9 cellular contexts compared by ENCODE assay signal in the genomic region with DNA sequence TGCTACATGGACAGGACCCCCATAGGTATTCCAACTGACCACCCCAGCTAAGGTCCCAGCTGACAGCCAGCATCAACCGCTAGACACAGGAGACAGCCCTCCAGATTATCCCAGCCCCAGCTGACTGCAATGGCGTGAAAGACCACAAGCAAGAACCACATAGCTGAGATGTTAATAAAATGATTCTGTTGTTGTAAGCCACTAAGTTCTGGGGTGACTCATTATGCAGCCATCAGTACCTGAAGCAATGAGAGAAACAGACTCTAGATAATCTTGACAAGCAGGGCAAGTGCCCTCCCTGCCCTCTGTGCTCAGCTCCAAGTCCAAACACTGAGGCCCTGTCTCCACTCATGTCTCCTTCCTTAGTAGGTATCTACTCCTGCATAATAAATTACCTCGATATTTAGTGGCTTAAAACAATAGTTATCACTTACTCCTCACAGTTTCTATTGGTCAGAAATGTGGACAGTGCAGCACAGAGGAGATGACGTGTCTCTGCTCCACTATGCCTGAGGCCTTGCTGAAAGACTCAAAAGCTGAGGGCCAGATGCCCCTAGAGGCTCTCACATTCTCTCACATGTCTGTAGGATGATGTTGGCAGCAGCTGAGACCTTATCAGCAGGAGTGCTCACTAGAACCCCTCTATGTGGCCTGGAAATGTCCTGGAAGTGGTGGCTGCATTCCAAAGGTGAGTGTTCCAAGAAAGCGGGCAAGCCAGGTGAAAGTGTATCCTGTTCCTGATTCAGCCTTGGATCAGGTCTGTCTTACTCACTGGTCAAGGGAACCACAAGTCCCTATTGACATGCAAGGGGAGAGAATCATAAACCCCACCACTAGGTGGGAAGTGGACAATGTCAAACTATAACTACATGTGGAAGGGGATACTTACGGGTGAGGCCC. TPM values are rescaled to one million over a fixed set of nuclear protein-coding genes. Genes with fewer than 3 reads are reported as not detected.
A peak's percentile ranks its signal among the peaks of the same experiment; 100 is the strongest.
DNase-seq lines count a peak whose midpoint lies in the region; ATAC-seq and TF ChIP-seq lines count a peak whose summit lies in the region.
"Had no signal": no experiment of that assay in that cellular context is flagged by ENCODE, and none has a peak within 500 bp of the region (broad histone marks: within the 10 kb centered on the region; RNA-seq: fewer than 3 reads in every experiment).

No MANE protein-coding gene starts in this region.

- peaks cover 85 to 91% (median 88%) of the 10 kb centered on the region in 4 donors for H3K4me1 ChIP-seq in stomach

- peak overlapping the region; percentile 87 for H3K4me3 Mint-ChIP-seq in activated CD4-positive, alpha-beta T cell treated with anti-CD3 and anti-CD28 coated beads, Interleukin-2, amount 10 ng/mL, durations not matched to agents 24 days and 14 days

- H3K27ac Mint-ChIP-seq in activated CD4-positive, alpha-beta T cell treated with anti-CD3 and anti-CD28 coated beads, Interleukin-2, amount 10 ng/mL, durations not matched to agents 24 days and 14 days: peak overlapping the region; percentile 76

- H3K4me3 ChIP-seq in foreskin fibroblast (ENCODE audit: low read depth in 1 of 2, low read length in 2 of 2) (peak overlapping the region; percentile 68 to 81), stomach (peak overlapping the region in 3 of 4 donors; percentile 81 to 94 (median 85))

- peaks cover 59% of the 10 kb centered on the region for H3K36me3 Mint-ChIP-seq in activated CD4-positive, alpha-beta T cell treated with anti-CD3 and anti-CD28 coated beads, Interleukin-2, amount 10 ng/mL, durations not matched to agents 24 days and 14 days (ENCODE audit: low read depth)

- H3K27ac ChIP-seq in stomach: peak overlapping the region; percentile 2 to 99 (median 99)
- H3K27ac ChIP-seq: C4-2B had no signal

- 50 to 68% (median 59%) methylated on average over 6 of the region's 6 CpGs for WGBS in stomach, 5 donors

- peaks cover 66% of the 10 kb centered on the region for H3K4me1 Mint-ChIP-seq in activated CD4-positive, alpha-beta T cell treated with anti-CD3 and anti-CD28 coated beads, Interleukin-2, amount 10 ng/mL, durations not matched to agents 24 days and 14 days

- no peak for TF ChIP-seq CTCF in foreskin fibroblast (IDR thresholded peaks at IDR 0.05; ENCODE audit: low read depth, low read length)
- TF ChIP-seq CTCF in stomach (IDR thresholded peaks at IDR 0.05): no peak

- no peak for DNase-seq in activated CD4-positive, alpha-beta T cell treated with anti-CD3 and anti-CD28 coated beads, Interleukin-2, amount 10 ng/mL, durations not matched to agents 24 days and 14 days
- no peak for DNase-seq in activated CD4-positive, alpha-beta T cell treated with anti-CD3 and anti-CD28 coated beads for 1 hour
- DNase-seq in activated CD8-positive, alpha-beta memory T cell treated with anti-CD3 and anti-CD28 coated beads, Interleukin-2, amount 50 U/mL, for 48 hours: peak; percentile 46
- DNase-seq in foreskin fibroblast (peak; percentile 84 to 92), stomach (no peak), GM19238 (ENCODE audit: insufficient read length, low spot score) (no peak), CD1c-positive myeloid dendritic cell (ENCODE audit: extremely low spot score) (no peak)

- no peak for TF ChIP-seq EP300 in stomach (IDR thresholded peaks at IDR 0.05)

- no peaks in the 10 kb centered on the region for H3K9me3 ChIP-seq in stomach

- H3K36me3 ChIP-seq in stomach: peaks cover 0 to 27% (median 18%) of the 10 kb centered on the region in 4 donors

- no peaks in the 10 kb centered on the region for H3K27me3 ChIP-seq in stomach

- no peaks in the 10 kb centered on the region for H3K27me3 Mint-ChIP-seq in activated CD4-positive, alpha-beta T cell treated with anti-CD3 and anti-CD28 coated beads, Interleukin-2, amount 10 ng/mL, durations not matched to agents 24 days and 14 days

- intact Hi-C loops in activated CD4-positive, alpha-beta T cell treated with anti-CD3 and anti-CD28 coated beads, Interleukin-2, amount 10 ng/mL, durations not matched to agents 24 days and 14 days (cut with micrococcal nuclease): loop anchor here (5.0 to 10.0 kb wide), 4 partner anchors 305 to 1248 kb away; partner anchors contain the start of genes CNOT6, HNRNPH1 and RUFY1
- intact Hi-C loops in stomach (cut with DNase I; ENCODE audit: low total_unique reads): loop anchor here (10.0 kb wide), 1 partner anchor 55 kb away; no protein-coding TSS in a partner anchor

- ATAC-seq in HG03378 (IDR thresholded peaks at IDR 0.05; ENCODE audit: unreplicated experiment): no peak

- no peaks in the 10 kb centered on the region for H3K9me3 Mint-ChIP-seq in activated CD4-positive, alpha-beta T cell treated with anti-CD3 and anti-CD28 coated beads, Interleukin-2, amount 10 ng/mL, durations not matched to agents 24 days and 14 days

- TF ChIP-seq POLR2A in stomach (IDR thresholded peaks at IDR 0.05): no peak

RNA-seq across cellular contexts. Expression of gene MGAT1, which starts 2.5 kb away (rescaled TPM):
- 119 and 122 TPM in 2 replicates for total RNA-seq in activated CD4-positive, alpha-beta T cell treated with anti-CD3 and anti-CD28 coated beads, Interleukin-2, amount 10 ng/mL, durations not matched to agents 24 days and 14 days
- 100 to 1,000 TPM in 3 of 5 donors, 10 to 100 TPM in 2; 57.2 to 656 (median 148) TPM for total RNA-seq in stomach
- 10 to 100 TPM; 52.8 to 63.3 (median 57.9) TPM for polyA plus RNA-seq in stomach

Comparison
In these comparisons a context has a peak if more than half of its experiments do, and no peak if none do; other contexts are left out.
1. DNase-seq: peak in activated CD8-positive, alpha-beta memory T cell treated with anti-CD3 and anti-CD28 coated beads, Interleukin-2, amount 50 U/mL, for 48 hours (single experiment) and foreskin fibroblast (2 of 2); none in activated CD4-positive, alpha-beta T cell treated with anti-CD3 and anti-CD28 coated beads, Interleukin-2, amount 10 ng/mL, durations not matched to agents 24 days and 14 days (single experiment), activated CD4-positive, alpha-beta T cell treated with anti-CD3 and anti-CD28 coated beads for 1 hour (single experiment), stomach (single experiment), GM19238 (single experiment) and CD1c-positive myeloid dendritic cell (single experiment).